In genomic region chr12:123633379-123634141, GRCh38 we compare ENCODE assay signal across 8 cellular contexts.
DNase-seq lines count a peak whose midpoint lies in the region; ATAC-seq and TF ChIP-seq lines count a peak whose summit lies in the region.

EIF2B1 (minus strand) TSS chr12:123633686; CDS start chr12:123633557, 129 bp downstream.
GTF2H3 (plus strand) TSS chr12:123633829; CDS start chr12:123633860, 31 bp downstream.

- TF ChIP-seq CTCF in AG09319 (IDR thresholded peaks at IDR 0.05; ENCODE audit: low read depth, low read length) = no peak

- ATAC-seq in GM19035 (IDR thresholded peaks at IDR 0.05; ENCODE audit: unreplicated experiment) = peak; percentile 98
- peak; percentile 98 for ATAC-seq in HG03354 (IDR thresholded peaks at IDR 0.05; ENCODE audit: poor library complexity, severe bottlenecking, unreplicated experiment)
- peak; percentile 99 for ATAC-seq in activated CD4-positive, CD25-positive, alpha-beta regulatory T cell treated with anti-CD3 and anti-CD28 coated beads, Interleukin-2, amount 50 U/mL, for 24 hours

- peak; percentile 85 for DNase-seq in AG09319 (ENCODE audit: extremely low read depth, low read depth)
- DNase-seq in NCI-H446 treated with DMSO at 0.1 percent for 48 hours (lab: John Stamatoyannopoulos, UW) = peak; percentile 92
- DNase-seq in cerebellar cortex (ENCODE audit: low spot score) = peak; percentile 97
- DNase-seq in islet precursor cell = peak; percentile 99
- DNase-seq in stimulated activated CD4-positive, alpha-beta T cell treated with anti-CD3 and anti-CD28 coated beads, Interleukin-12 subunit alpha, Interleukin-12 subunit beta, amount 100 ng/mL, for 48 hours (ENCODE audit: low read depth in 2 of 3, low spot score in 1 of 3) = peak; percentile 95 to 96 (median 95)

Comparison
In these comparisons a context has a peak if more than half of its experiments do, and no peak if none do; other contexts are left out.
1. Peak in every context shown above with its lines: DNase-seq and ATAC-seq.